8 cellular contexts compared by ENCODE assay signal in the genomic region with DNA sequence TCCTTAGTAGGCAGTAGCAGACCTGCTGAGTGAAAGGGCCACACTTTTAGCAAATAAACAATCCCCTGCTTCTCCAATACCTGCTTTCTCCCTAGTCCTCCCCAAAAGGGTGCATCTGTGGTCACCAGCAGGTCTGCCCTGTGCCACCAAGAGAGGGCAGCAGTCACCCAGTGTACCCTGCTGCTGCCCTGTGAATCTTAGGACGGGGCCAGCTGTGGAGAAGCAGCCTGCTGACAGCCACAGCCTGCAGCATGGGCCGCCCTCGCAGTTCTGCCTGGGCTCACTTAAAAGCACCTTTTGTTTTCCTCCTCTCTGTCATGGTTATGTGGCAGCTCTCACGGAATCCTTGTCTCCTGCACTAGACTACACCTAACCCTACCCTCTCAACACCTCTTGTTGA.
DNase-seq lines count a peak whose midpoint lies in the region; TF ChIP-seq lines count a peak whose summit lies in the region.
"Not testable (repeated sequence)": the region's sequence is repeated elsewhere in the genome, so short reads cannot be mapped to it uniquely, and the experiment has no call there.

No MANE protein-coding gene starts in this region.

- POLR2A ChIA-PET in BJ (lab: Charles Lee); RWPE1 (lab: Yijun Ruan, JAX; ENCODE audit: low non-redundant PET): not testable (repeated sequence)

- H3K9me3 ChIP-seq in liver (ENCODE audit: control insufficient read depth in 4 of 4, low read length in 3 of 4) = not testable (repeated sequence)

- not testable (repeated sequence) for H3K27ac ChIP-seq in RWPE1; dorsolateral prefrontal cortex; liver (ENCODE audit: low read depth in 1 of 2, low read length in 2 of 2)

- not testable (repeated sequence) for H3K9ac ChIP-seq in liver (ENCODE audit: low read depth in 1 of 2, low read length in 2 of 2)

- intact Hi-C loops in dorsolateral prefrontal cortex (cut with DNase I) = loop anchor here in 1 of 2 donors (10.0 kb wide), 1 partner anchor 399 kb away; no protein-coding TSS in a partner anchor

- DNase-seq in BJ (ENCODE audit: low read depth); GM13977 (ENCODE audit: low spot score); RWPE1 (ENCODE audit: low spot score): not testable (repeated sequence)
- DNase-seq in NCI-H1417 (lab: John Stamatoyannopoulos, UW) = peak; percentile 21 to 80 (median 63)
- peak; percentile 25 for DNase-seq in activated CD8-positive, alpha-beta memory T cell treated with anti-CD3 and anti-CD28 coated beads, Interleukin-2, amount 50 U/mL, for 4 hours
- DNase-seq in dorsolateral prefrontal cortex = peak in 3 of 10 donors; percentile 21 to 57 (median 47)
- DNase-seq in stimulated activated CD4-positive, alpha-beta T cell treated with anti-CD3 and anti-CD28 coated beads, Interleukin-15, amount 100 ng/mL, for 24 hours = peak; percentile 33

- peak; percentile 16; the same call in 1 of the 2 replicates for TF ChIP-seq CTCF in BJ (IDR thresholded peaks at IDR 0.05; ENCODE audit: insufficient read depth, low read depth, low read length)
- peak; percentile 22 for TF ChIP-seq CTCF in GM13977 (IDR thresholded peaks at IDR 0.05; ENCODE audit: extremely low read depth, insufficient read depth, missing control alignments)
- TF ChIP-seq CTCF in RWPE1 (conservative IDR thresholded peaks at IDR 0.05; ENCODE audit: low read depth) = 0 out of 2 replicates have a peak, but pooled peaks have one; percentile 22
- TF ChIP-seq CTCF in dorsolateral prefrontal cortex (IDR thresholded peaks at IDR 0.05 in 54 of 56, conservative IDR thresholded peaks at IDR 0.05 in 2 of 56; ENCODE audit: low read depth in 1 of 56, partially characterized antibody in 56 of 56) = peak in 47 of 56 donors; percentile 14 to 59 (median 39)
- peak; percentile 15 for TF ChIP-seq CTCF in liver (IDR thresholded peaks at IDR 0.05; ENCODE audit: low read depth, low read length, missing input control)

- not testable (repeated sequence) for H3K4me3 ChIP-seq in BJ (ENCODE audit: low read depth, low read length); dorsolateral prefrontal cortex; liver (ENCODE audit: low read depth in 1 of 3, low read length in 3 of 3)

- CTCF ChIA-PET in BJ (lab: Yijun Ruan, JAX); RWPE1 (lab: Yijun Ruan, JAX): not testable (repeated sequence)

- H3K36me3 ChIP-seq in BJ (ENCODE audit: control insufficient read depth, insufficient read depth, low read length); liver (ENCODE audit: control insufficient read depth in 4 of 4, insufficient read depth in 3 of 4, low read depth in 1 of 4, low read length in 3 of 4): not testable (repeated sequence)

- 39% methylated on average over 4 of the region's 4 CpGs for WGBS in liver

- in situ Hi-C loops in GM13977 (cut with MboI; ENCODE audit: low pct_unique_long_range_greater_than_20kb, low sequenced_read_pairs, unreplicated experiment) = not testable (repeated sequence)

- H3K27me3 ChIP-seq in BJ (ENCODE audit: control insufficient read depth, insufficient read depth, low read length); dorsolateral prefrontal cortex; liver (ENCODE audit: control insufficient read depth in 4 of 4, insufficient read depth in 4 of 4, low read length in 3 of 4): not testable (repeated sequence)

- TF ChIP-seq RAD21 in liver (IDR thresholded peaks at IDR 0.05) = peak; percentile 60 to 70

- not testable (repeated sequence) for H3K4me1 ChIP-seq in liver (ENCODE audit: control insufficient read depth in 4 of 4, insufficient read depth in 4 of 4, low read length in 3 of 4)
